Comparison of ENCODE assay signal across 20 cellular contexts in the genomic region with DNA sequence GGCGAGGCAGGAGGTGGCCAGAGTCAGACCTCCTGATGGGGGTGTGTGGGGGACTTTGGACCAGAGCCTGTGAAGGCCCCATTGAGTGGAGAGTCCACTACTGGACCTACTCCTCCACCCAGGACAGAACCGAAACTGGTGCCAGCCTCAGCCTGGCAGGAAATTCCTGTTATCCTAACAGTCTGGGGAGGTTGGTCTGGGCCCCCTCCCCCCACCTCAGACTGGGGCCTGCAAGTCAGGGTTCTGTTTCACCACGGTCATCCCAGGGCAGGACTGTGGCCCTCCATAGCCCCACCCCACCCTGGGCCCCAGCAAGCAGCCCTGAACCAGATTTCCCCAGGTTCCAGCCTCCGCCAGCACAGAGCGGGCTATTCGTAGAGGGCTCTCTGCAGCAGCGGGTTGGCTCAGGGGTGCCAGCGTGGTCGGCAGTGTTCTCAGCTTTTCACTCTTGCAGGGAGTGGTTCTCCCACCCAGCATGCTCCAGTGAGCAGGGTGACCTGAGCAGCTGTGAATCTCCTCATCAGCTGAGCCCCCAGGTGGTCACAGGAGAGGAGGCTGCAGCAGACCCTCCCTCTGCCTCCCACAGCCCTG.
DNase-seq lines count a peak whose midpoint lies in the region; ATAC-seq, FAIRE-seq and TF ChIP-seq lines count a peak whose summit lies in the region.
"Had no signal": no experiment of that assay in that cellular context is flagged by ENCODE, and none has a peak within 500 bp of the region (broad histone marks: within the 10 kb centered on the region; RNA-seq: fewer than 3 reads in every experiment).

No MANE protein-coding gene starts in this region.

- no peak overlapping the region for H3K18ac ChIP-seq in mesendoderm (ENCODE audit: low read length)

- no peak for FAIRE-seq in small intestine (lab: Jason Lieb, UNC)
- FAIRE-seq: G401.6, RCC 7860 had no signal

- no peak overlapping the region for H3K4me2 ChIP-seq in mesendoderm (ENCODE audit: low read length)

- no peaks in the 10 kb centered on the region for H3K9me3 Mint-ChIP-seq in activated T-cell treated with anti-CD3 and anti-CD28 coated beads, Interleukin-2, amount 50 U/mL, for 24 hours
- H3K9me3 Mint-ChIP-seq in endodermal cell, result no peaks in the 10 kb centered on the region
- H3K9me3 Mint-ChIP-seq in mesothelial cell of epicardium, result no peaks in the 10 kb centered on the region

- H3K23ac ChIP-seq in mesendoderm (ENCODE audit: low read length), result no peak overlapping the region

- H3K4me1 Mint-ChIP-seq in activated T-cell treated with anti-CD3 and anti-CD28 coated beads, Interleukin-2, amount 50 U/mL, for 24 hours (ENCODE audit: low read depth), result no peaks in the 10 kb centered on the region
- peaks cover 17% of the 10 kb centered on the region for H3K4me1 Mint-ChIP-seq in endodermal cell
- peaks cover 37% of the 10 kb centered on the region for H3K4me1 Mint-ChIP-seq in mesothelial cell of epicardium

- H4K8ac ChIP-seq in mesendoderm (ENCODE audit: low read depth, low read length), result no peak overlapping the region

- no peak overlapping the region for H2BK5ac ChIP-seq in mesendoderm (ENCODE audit: low read length)

- no peak for ATAC-seq in upper lobe of right lung

- H3K27ac ChIP-seq in endodermal cell (ENCODE audit: low read depth, low read length) (no peak overlapping the region), mesendoderm (ENCODE audit: low read depth, low read length) (no peak overlapping the region), upper lobe of right lung (no peak overlapping the region), small intestine (ENCODE audit: low read depth in 1 of 2, low read length in 1 of 2) (no peak overlapping the region)
- H3K27ac ChIP-seq: 22Rv1 had no signal

- no peak for TF ChIP-seq CTCF in endodermal cell (conservative IDR thresholded peaks at IDR 0.05)
- no peak for TF ChIP-seq CTCF in upper lobe of right lung (IDR thresholded peaks at IDR 0.05)
- TF ChIP-seq CTCF in mesothelial cell of epicardium (IDR thresholded peaks at IDR 0.05; ENCODE audit: unreplicated experiment), result no peak

- no peak overlapping the region for H2AK5ac ChIP-seq in mesendoderm (ENCODE audit: low read length)

- no peaks in the 10 kb centered on the region for H3K79me2 ChIP-seq in mesendoderm (ENCODE audit: control insufficient read depth, insufficient read depth, low read length)

- no peak overlapping the region for H2BK120ac ChIP-seq in mesendoderm (ENCODE audit: low read depth, low read length)

- intact Hi-C loops in upper lobe of right lung (cut with DNase I), result no loop called here

- no peaks in the 10 kb centered on the region for H3K27me3 Mint-ChIP-seq in activated T-cell treated with anti-CD3 and anti-CD28 coated beads, Interleukin-2, amount 50 U/mL, for 24 hours
- H3K27me3 Mint-ChIP-seq in endodermal cell (ENCODE audit: insufficient read depth) (no peaks in the 10 kb centered on the region), mesothelial cell of epicardium (ENCODE audit: low read depth) (no peaks in the 10 kb centered on the region)

- peak; percentile 6 for DNase-seq in activated T-cell treated with anti-CD3 and anti-CD28 coated beads, Interleukin-2, amount 50 U/mL, for 24 hours
- no peak for DNase-seq in activated T-cell treated with anti-CD3 and anti-CD28 coated beads, Interleukin-2, amount 50 U/mL, for 1 hour
- peak; percentile 41 for DNase-seq in endodermal cell
- no peak for DNase-seq in mesendoderm
- peak; percentile 48 for DNase-seq in upper lobe of right lung
- no peak for DNase-seq in mesothelial cell of epicardium (ENCODE audit: low spot score in 2 of 2, unreplicated experiment in 2 of 2)
- DNase-seq in small intestine, result no peak
- DNase-seq in DMS 273 treated with DMSO at 0.1 percent for 48 hours (lab: John Stamatoyannopoulos, UW), result no peak
- DNase-seq: AML-193; COR-L47; KG1; NCI-H1105 treated with DMSO at 0.1 percent for 48 hours; NCI-H1694 treated with DMSO at 0.1 percent for 48 hours; NCI-H510A; NCI-H748 treated with DMSO at 0.1 percent for 48 hours; NK-92 treated with Interleukin-12 subunit alpha and Interleukin-12 subunit beta, amount 100 ng/mL, for 24 hours; Right ventricle myocardium superior had no signal

- 89 to 94% methylated on average over 5 to 9 of the region's 9 CpGs for WGBS in endodermal cell (ENCODE audit: insufficient coverage in 1 of 2, insufficient read length in 1 of 2), 2 experiments
- WGBS in mesendoderm (ENCODE audit: extremely low coverage, insufficient coverage, low lambda C conversion rate), result no CpG with 5 or more reads among the region's 9 CpGs
- 61 to 73% (median 62%) methylated on average over 9 of the region's 9 CpGs for WGBS in small intestine, 3 donors

- H3K9me3 ChIP-seq in endodermal cell (ENCODE audit: control insufficient read depth, low read length), result no peaks in the 10 kb centered on the region
- no peaks in the 10 kb centered on the region for H3K9me3 ChIP-seq in upper lobe of right lung
- no peaks in the 10 kb centered on the region for H3K9me3 ChIP-seq in small intestine (ENCODE audit: control insufficient read depth, low read depth)

- no peak overlapping the region for H3K27ac Mint-ChIP-seq in activated T-cell treated with anti-CD3 and anti-CD28 coated beads, Interleukin-2, amount 50 U/mL, for 24 hours
- no peak overlapping the region for H3K27ac Mint-ChIP-seq in endodermal cell
- no peak overlapping the region for H3K27ac Mint-ChIP-seq in mesothelial cell of epicardium

- H4K5ac ChIP-seq in mesendoderm (ENCODE audit: low read length), result no peak overlapping the region

- H2BK15ac ChIP-seq in mesendoderm (replicated peaks; ENCODE audit: low read depth), result no peak overlapping the region

- peak overlapping the region; percentile 9 for H3K56ac ChIP-seq in mesendoderm (ENCODE audit: low read length)

- no peak overlapping the region for H3K4me3 Mint-ChIP-seq in activated T-cell treated with anti-CD3 and anti-CD28 coated beads, Interleukin-2, amount 50 U/mL, for 24 hours
- H3K4me3 Mint-ChIP-seq in endodermal cell (no peak overlapping the region), mesothelial cell of epicardium (no peak overlapping the region)

- H3K4me1 ChIP-seq in endodermal cell (ENCODE audit: control insufficient read depth, insufficient read depth, low read length), result no peaks in the 10 kb centered on the region
- peaks cover 11% of the 10 kb centered on the region for H3K4me1 ChIP-seq in mesendoderm (ENCODE audit: control insufficient read depth, low read depth, low read length)
- H3K4me1 ChIP-seq in upper lobe of right lung, result no peaks in the 10 kb centered on the region
- peaks cover 0 to 3% of the 10 kb centered on the region in 2 donors for H3K4me1 ChIP-seq in small intestine (ENCODE audit: control insufficient read depth in 2 of 2, insufficient read depth in 1 of 2, low read depth in 1 of 2, low read length in 1 of 2)

- no peak overlapping the region for H3K4ac ChIP-seq in mesendoderm (ENCODE audit: low read depth, low read length)

- H3K79me1 ChIP-seq in mesendoderm (ENCODE audit: low read length), result no peaks in the 10 kb centered on the region

- H3K4me3 ChIP-seq in endodermal cell (ENCODE audit: low read length) (no peak overlapping the region), mesendoderm (ENCODE audit: low read length) (no peak overlapping the region), upper lobe of right lung (no peak overlapping the region), small intestine (ENCODE audit: low read depth in 1 of 2, low read length in 2 of 2) (no peak overlapping the region)

- no peaks in the 10 kb centered on the region for H3K36me3 Mint-ChIP-seq in activated T-cell treated with anti-CD3 and anti-CD28 coated beads, Interleukin-2, amount 50 U/mL, for 24 hours (ENCODE audit: low read depth)
- no peaks in the 10 kb centered on the region for H3K36me3 Mint-ChIP-seq in endodermal cell (ENCODE audit: low read depth)
- no peaks in the 10 kb centered on the region for H3K36me3 Mint-ChIP-seq in mesothelial cell of epicardium

- H3K27me3 ChIP-seq in endodermal cell (ENCODE audit: control insufficient read depth, insufficient read depth, low read length, poor library complexity, severe bottlenecking) (no peaks in the 10 kb centered on the region), mesendoderm (ENCODE audit: insufficient read depth, low read length, poor library complexity) (no peaks in the 10 kb centered on the region), upper lobe of right lung (no peaks in the 10 kb centered on the region), small intestine (ENCODE audit: control insufficient read depth in 2 of 2, insufficient read depth in 2 of 2, low read length in 2 of 2) (no peaks in the 10 kb centered on the region)

- H3K9ac ChIP-seq in endodermal cell (ENCODE audit: extremely low read depth, low read length, poor library complexity, severe bottlenecking), result no peak overlapping the region
- no peak overlapping the region for H3K9ac ChIP-seq in mesendoderm (ENCODE audit: low read length)

- H3K36me3 ChIP-seq in endodermal cell (ENCODE audit: control insufficient read depth, insufficient read depth, low read length) (no peaks in the 10 kb centered on the region), mesendoderm (ENCODE audit: control insufficient read depth, insufficient read depth, low read length) (no peaks in the 10 kb centered on the region), upper lobe of right lung (no peaks in the 10 kb centered on the region), small intestine (ENCODE audit: control insufficient read depth in 2 of 2, insufficient read depth in 2 of 2, low read length in 2 of 2) (no peaks in the 10 kb centered on the region)

Comparison
In these comparisons a context has a peak if more than half of its experiments do, and no peak if none do; other contexts are left out.
1. DNase-seq: peak in activated T-cell treated with anti-CD3 and anti-CD28 coated beads, Interleukin-2, amount 50 U/mL, for 24 hours (single experiment), endodermal cell (single experiment) and upper lobe of right lung (single experiment); none in activated T-cell treated with anti-CD3 and anti-CD28 coated beads, Interleukin-2, amount 50 U/mL, for 1 hour (single experiment), mesendoderm (single experiment), mesothelial cell of epicardium (0 of 2), small intestine (single experiment) and DMS 273 treated with DMSO at 0.1 percent for 48 hours (single experiment).